In genomic region chr3:158140396-158140795, GRCh38 we compare ENCODE assay signal across 27 cellular contexts. TPM values are rescaled to one million over a fixed set of nuclear protein-coding genes. Genes with fewer than 3 reads are reported as not detected.
"Had no signal": no experiment of that assay in that cellular context is flagged by ENCODE, and none has a peak within 500 bp of the region (broad histone marks: within the 10 kb centered on the region; RNA-seq: fewer than 3 reads in every experiment).

No MANE protein-coding gene starts in this region.

- H3K27me3 Mint-ChIP-seq: activated CD4-positive, alpha-beta memory T cell treated with anti-CD3 and anti-CD28 coated beads, Interleukin-2, amount 10 ng/mL, durations not matched to agents 7 days and 5 days; activated CD4-positive, alpha-beta T cell treated with anti-CD3 and anti-CD28 coated beads for 36 hours; activated naive CD4-positive, alpha-beta T cell treated with anti-CD3 and anti-CD28 coated beads, Interleukin-2, amount 10 ng/mL, durations not matched to agents 7 days and 5 days; activated naive CD8-positive, alpha-beta T cell treated with anti-CD3 and anti-CD28 coated beads for 36 hours; T-cell had no signal

- H3K27ac Mint-ChIP-seq: activated CD4-positive, alpha-beta memory T cell treated with anti-CD3 and anti-CD28 coated beads, Interleukin-2, amount 10 ng/mL, durations not matched to agents 7 days and 5 days; activated CD4-positive, alpha-beta T cell treated with anti-CD3 and anti-CD28 coated beads for 36 hours; activated naive CD4-positive, alpha-beta T cell treated with anti-CD3 and anti-CD28 coated beads, Interleukin-2, amount 10 ng/mL, durations not matched to agents 7 days and 5 days; activated naive CD8-positive, alpha-beta T cell treated with anti-CD3 and anti-CD28 coated beads for 36 hours; activated T-cell treated with anti-CD3 and anti-CD28 coated beads, Interleukin-2, amount 50 U/mL, for 72 hours; activated T-helper 2 cell treated with anti-CD3 and anti-CD28 coated beads, Interferon-gamma antibody, Interleukin-2, Interleukin-4, amounts not matched to agents 10 μg/mL and 5 μg/mL and 100 μg/mL, durations not matched to agents 14 hours and 24 hours and 36 hours; T-cell had no signal

- H3K27me3 ChIP-seq: MG63, Peyer's patch had no signal

- H3K36me3 ChIP-seq: Peyer's patch had no signal

- FAIRE-seq: colon, TTC549 had no signal

- DNase-seq: activated CD4-positive, alpha-beta memory T cell treated with anti-CD3 and anti-CD28 coated beads, Interleukin-2, amount 10 ng/mL, durations not matched to agents 7 days and 5 days; activated CD4-positive, alpha-beta T cell treated with anti-CD3 and anti-CD28 coated beads for 36 hours; activated CD4-positive, alpha-beta T cell treated with anti-CD3 and anti-CD28 coated beads, Interleukin-2, amount 50 U/mL, for 1 hour; activated gamma-delta T cell treated with Interleukin-2 at 50 U/mL for 16 hours; activated naive CD4-positive, alpha-beta T cell treated with anti-CD3 and anti-CD28 coated beads, Interleukin-2, amount 10 ng/mL, durations not matched to agents 7 days and 5 days; activated naive CD8-positive, alpha-beta T cell treated with anti-CD3 and anti-CD28 coated beads for 36 hours; activated T-cell treated with anti-CD3 and anti-CD28 coated beads for 4 hours; activated T-cell treated with anti-CD3 and anti-CD28 coated beads, Interleukin-2, amount 50 U/mL, for 72 hours; KG1; MG63; NCI-H1105; NCI-H1436; NCI-H1694 treated with DMSO at 0.1 percent for 48 hours; NCI-H2081; NCI-H510A treated with DMSO at 0.1 percent for 48 hours; NCI-H69; NK-92 treated with Interleukin-12 subunit alpha and Interleukin-12 subunit beta, amount 100 ng/mL, for 24 hours; OCI-M1; Peyer's patch; Right ventricle myocardium superior; T-cell; T-helper 2 cell; T1000 had no signal

- H3K4me3 ChIP-seq: MG63, Peyer's patch had no signal

- ATAC-seq: activated CD4-positive, alpha-beta T cell treated with anti-CD3 and anti-CD28 coated beads for 36 hours; activated T-cell treated with anti-CD3 and anti-CD28 coated beads, Interleukin-2, amount 50 U/mL, for 72 hours; T-cell had no signal

- H3K4me1 Mint-ChIP-seq: activated CD4-positive, alpha-beta memory T cell treated with anti-CD3 and anti-CD28 coated beads, Interleukin-2, amount 10 ng/mL, durations not matched to agents 7 days and 5 days; activated CD4-positive, alpha-beta T cell treated with anti-CD3 and anti-CD28 coated beads for 36 hours; activated naive CD4-positive, alpha-beta T cell treated with anti-CD3 and anti-CD28 coated beads, Interleukin-2, amount 10 ng/mL, durations not matched to agents 7 days and 5 days; activated naive CD8-positive, alpha-beta T cell treated with anti-CD3 and anti-CD28 coated beads for 36 hours had no signal

- H3K4me3 Mint-ChIP-seq: activated CD4-positive, alpha-beta memory T cell treated with anti-CD3 and anti-CD28 coated beads, Interleukin-2, amount 10 ng/mL, durations not matched to agents 7 days and 5 days; activated CD4-positive, alpha-beta T cell treated with anti-CD3 and anti-CD28 coated beads for 36 hours; activated naive CD4-positive, alpha-beta T cell treated with anti-CD3 and anti-CD28 coated beads, Interleukin-2, amount 10 ng/mL, durations not matched to agents 7 days and 5 days; activated naive CD8-positive, alpha-beta T cell treated with anti-CD3 and anti-CD28 coated beads for 36 hours; activated T-cell treated with anti-CD3 and anti-CD28 coated beads, Interleukin-2, amount 50 U/mL, for 72 hours; T-cell had no signal

- H3K9me3 Mint-ChIP-seq: activated T-helper 2 cell treated with anti-CD3 and anti-CD28 coated beads, Interferon-gamma antibody, Interleukin-2, Interleukin-4, amounts not matched to agents 10 μg/mL and 5 μg/mL and 100 μg/mL, durations not matched to agents 14 hours and 24 hours and 36 hours; T-cell had no signal

RNA-seq across cellular contexts. Expression of gene SHOX2, which starts 34.2 kb away (rescaled TPM):
- total RNA-seq: activated CD4-positive, alpha-beta memory T cell treated with anti-CD3 and anti-CD28 coated beads, Interleukin-2, amount 10 ng/mL, durations not matched to agents 7 days and 5 days; activated CD4-positive, alpha-beta T cell treated with anti-CD3 and anti-CD28 coated beads for 36 hours; activated CD8-positive, alpha-beta memory T cell treated with anti-CD3 and anti-CD28 coated beads for 36 hours; activated naive CD8-positive, alpha-beta T cell treated with anti-CD3 and anti-CD28 coated beads for 36 hours; activated T-helper 2 cell treated with anti-CD3 and anti-CD28 coated beads, Interferon-gamma antibody, Interleukin-2, Interleukin-4, amounts not matched to agents 10 μg/mL and 5 μg/mL and 100 μg/mL, durations not matched to agents 14 hours and 24 hours and 36 hours; Peyer's patch; T-cell had no signal
